Comparison of ENCODE assay signal across 9 cellular contexts in the genomic region with DNA sequence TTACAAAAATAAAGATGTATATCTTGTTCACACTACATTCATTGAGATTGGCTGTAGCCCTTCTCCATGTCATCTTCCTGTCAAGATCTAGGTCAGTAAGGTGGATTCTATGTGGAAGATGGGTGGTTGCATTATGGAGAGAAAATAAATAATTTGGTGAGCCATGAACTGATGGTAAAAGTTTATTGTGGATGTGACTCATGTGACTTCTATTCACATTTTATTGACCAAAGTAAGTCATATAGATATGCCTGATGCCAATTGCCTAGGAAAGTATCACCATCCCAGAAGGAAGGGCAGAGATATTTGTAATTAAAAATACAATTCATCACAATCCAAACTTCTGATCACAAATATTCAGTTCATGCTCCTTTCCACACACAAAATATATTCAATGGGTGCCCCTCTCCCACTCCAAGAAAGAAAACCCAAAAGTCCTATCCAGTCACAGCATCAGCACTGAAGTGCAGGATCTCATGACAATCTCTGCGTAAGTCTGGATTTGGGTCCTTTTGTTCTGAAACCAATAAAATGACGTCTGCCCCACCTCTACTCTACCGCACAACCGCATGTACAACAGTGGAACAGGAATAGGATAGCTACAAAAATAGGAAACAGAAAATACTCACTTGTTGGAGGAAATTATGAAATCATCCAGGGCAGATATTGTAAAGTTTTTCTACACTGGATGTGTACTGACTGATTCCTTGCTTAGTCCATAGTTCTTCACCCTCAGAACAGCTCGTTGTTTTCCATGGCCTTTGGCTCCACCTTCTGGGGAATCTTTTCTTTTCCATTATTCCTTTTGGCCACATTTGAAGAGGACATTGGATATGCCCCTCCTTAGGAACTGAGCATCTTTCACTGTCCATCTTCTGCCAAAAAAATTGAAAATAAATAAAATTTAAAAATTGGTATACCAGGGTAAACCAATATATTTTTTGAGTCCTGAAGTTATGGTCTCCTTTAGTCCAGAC. TPM values are rescaled to one million over a fixed set of nuclear protein-coding genes. Genes with fewer than 3 reads are reported as not detected.
A peak's percentile ranks its signal among the peaks of the same experiment; 100 is the strongest.
DNase-seq lines count a peak whose midpoint lies in the region; ATAC-seq and TF ChIP-seq lines count a peak whose summit lies in the region.
"Had no signal": no experiment of that assay in that cellular context is flagged by ENCODE, and none has a peak within 500 bp of the region (broad histone marks: within the 10 kb centered on the region; RNA-seq: fewer than 3 reads in every experiment).

No MANE protein-coding gene starts in this region.

- CTCF ChIA-PET in CD4-positive, alpha-beta memory T cell (lab: Charles Lee; ENCODE audit: partially characterized antibody) = interaction anchor here (1.1 to 2.1 kb wide), 6 partner anchors 8 to 172 kb away, joined by 3 to 9 read pairs (median 5); no protein-coding TSS in a partner anchor
- CTCF ChIA-PET in HEK293 (lab: Yijun Ruan, JAX) = interaction anchor here (0.5 to 4.7 kb wide), 24 partner anchors 9 to 1625 kb away, joined by 3 to 29 read pairs (median 4); no protein-coding TSS in a partner anchor

- H3K4me1 ChIP-seq in CD4-positive, alpha-beta memory T cell (ENCODE audit: insufficient read depth, low read length) = no peaks in the 10 kb centered on the region
- H3K4me1 ChIP-seq in HEK293 (ENCODE audit: control insufficient read depth, insufficient read depth, low read length) (no peaks in the 10 kb centered on the region), right lobe of liver (peaks cover 0 to 3% (median 0%) of the 10 kb centered on the region in 4 donors)

- H3K27me3 Mint-ChIP-seq in CD4-positive, alpha-beta memory T cell = peaks cover 0 to 2% of the 10 kb centered on the region in 2 donors
- peaks cover 6% of the 10 kb centered on the region for H3K27me3 Mint-ChIP-seq in chondrocyte (ENCODE audit: low read depth)

- no peaks in the 10 kb centered on the region for H3K4me1 Mint-ChIP-seq in CD4-positive, alpha-beta memory T cell
- no peaks in the 10 kb centered on the region for H3K4me1 Mint-ChIP-seq in chondrocyte (ENCODE audit: low read depth)

- POLR2A ChIA-PET in CD4-positive, alpha-beta memory T cell (lab: Charles Lee; ENCODE audit: partially characterized antibody) = no interaction called here
- POLR2A ChIA-PET in HEK293 (lab: Yijun Ruan, JAX) = no interaction called here

- H3K36me3 ChIP-seq in CD4-positive, alpha-beta memory T cell (ENCODE audit: insufficient read depth, low read length) = no peaks in the 10 kb centered on the region
- H3K36me3 ChIP-seq in HEK293 (ENCODE audit: control insufficient read depth in 2 of 2, insufficient read depth in 1 of 2, low read length in 2 of 2) (no peaks in the 10 kb centered on the region), right lobe of liver (no peaks in the 10 kb centered on the region)

- H3K9me3 ChIP-seq in CD4-positive, alpha-beta memory T cell (ENCODE audit: control insufficient read depth in 1 of 2, low read length in 2 of 2) = no peaks in the 10 kb centered on the region
- H3K9me3 ChIP-seq in HEK293 (ENCODE audit: control insufficient read depth, insufficient read depth, low read depth, low read length) (no peaks in the 10 kb centered on the region), right lobe of liver (no peaks in the 10 kb centered on the region)

- no peaks in the 10 kb centered on the region for H3K36me3 Mint-ChIP-seq in CD4-positive, alpha-beta memory T cell
- H3K36me3 Mint-ChIP-seq in chondrocyte (ENCODE audit: low read depth) = no peaks in the 10 kb centered on the region

- 36% methylated on average over 5 of the region's 5 CpGs for WGBS in right lobe of liver (ENCODE audit: insufficient coverage, low coverage, low lambda C conversion rate, missing lambda C conversion rate)

- TF ChIP-seq CTCF in HEK293 (tag by site-specific recombination; IDR thresholded peaks at IDR 0.05) (no peak), chondrocyte (IDR thresholded peaks at IDR 0.05) (peak; percentile 80), right lobe of liver (IDR thresholded peaks at IDR 0.05) (peak; percentile 52 to 77 (median 64))

- peak overlapping the region in 1 of 7 donors; percentile 43 for H3K27ac Mint-ChIP-seq in CD4-positive, alpha-beta memory T cell
- H3K27ac Mint-ChIP-seq in chondrocyte (ENCODE audit: unreplicated experiment) = no peak overlapping the region

- intact Hi-C loops in CD4-positive, alpha-beta memory T cell (cut with micrococcal nuclease) = loop anchor here (1.0 to 10.0 kb wide), 4 partner anchors 102 to 625 kb away; no protein-coding TSS in a partner anchor
- intact Hi-C loops in right lobe of liver (cut with DNase I) = loop anchor here in 1 of 2 donors (10.0 kb wide), 1 partner anchor 55 kb away; a partner anchor contains a TSS

- no peak overlapping the region for H3K27ac ChIP-seq in CD4-positive, alpha-beta memory T cell (ENCODE audit: low read depth, low read length)
- H3K27ac ChIP-seq in HEK293 (ENCODE audit: extremely low read depth, low read depth, low read length) (no peak overlapping the region), right lobe of liver (no peak overlapping the region)
- H3K27ac ChIP-seq: HL-60 had no signal

- peak in 4 of 5 donors; percentile 34 to 42 (median 40) for DNase-seq in CD4-positive, alpha-beta memory T cell
- DNase-seq in NCI-H774 (lab: John Stamatoyannopoulos, UW) (peak; percentile 23), chondrocyte (ENCODE audit: low spot score) (no peak), right lobe of liver (peak in 1 of 3 donors; percentile 60), HuH-7.5 (ENCODE audit: low spot score) (no peak), SKM-1 treated with dmso at 0.1 percent for 144 hours (lab: John Stamatoyannopoulos, UW; ENCODE audit: unreplicated experiment) (no peak)
- DNase-seq in activated CD4-positive, alpha-beta T cell treated with anti-CD3 and anti-CD28 coated beads for 48 hours = no peak

- H3K4me3 Mint-ChIP-seq in CD4-positive, alpha-beta memory T cell = no peak overlapping the region
- no peak overlapping the region for H3K4me3 Mint-ChIP-seq in chondrocyte (ENCODE audit: unreplicated experiment)

- no peak overlapping the region for H3K4me3 ChIP-seq in CD4-positive, alpha-beta memory T cell (ENCODE audit: low read length in 2 of 2)
- H3K4me3 ChIP-seq in HEK293 (ENCODE audit: low read depth, low read length) (no peak overlapping the region), right lobe of liver (no peak overlapping the region)

- H3K27me3 ChIP-seq in CD4-positive, alpha-beta memory T cell (ENCODE audit: insufficient read depth, low read length) = no peaks in the 10 kb centered on the region
- H3K27me3 ChIP-seq in right lobe of liver = no peaks in the 10 kb centered on the region

- no peak for TF ChIP-seq POLR2A in right lobe of liver (IDR thresholded peaks at IDR 0.05)

- no peaks in the 10 kb centered on the region for H3K9me3 Mint-ChIP-seq in CD4-positive, alpha-beta memory T cell
- H3K9me3 Mint-ChIP-seq in chondrocyte (ENCODE audit: low read depth) = no peaks in the 10 kb centered on the region

- ATAC-seq in right lobe of liver = peak; percentile 94 to 98 (median 96)

TF ChIP-seq in HEK293, 187 proteins besides CTCF, POLR2A, EP300 and RAD21 (continues in another document):
- TF ChIP-seq ZNF600 (tag by site-specific recombination; IDR thresholded peaks at IDR 0.05) (peak; percentile 92), ZBTB1 (tag by site-specific recombination; IDR thresholded peaks at IDR 0.05) (no peak), ZNF341 (tag by site-specific recombination; IDR thresholded peaks at IDR 0.05; ENCODE audit: low read depth) (no peak), KLF1 (tag by site-specific recombination; IDR thresholded peaks at IDR 0.05) (no peak), ZNF654 (tag by site-specific recombination; IDR thresholded peaks at IDR 0.05; ENCODE audit: low read depth) (peak; percentile 95), KLF16 (tag by site-specific recombination; IDR thresholded peaks at IDR 0.05) (no peak), ZBTB17 (tag by site-specific recombination; IDR thresholded peaks at IDR 0.05) (peak; percentile 48), ZNF701 (tag by site-specific recombination; IDR thresholded peaks at IDR 0.05) (no peak)
- TF ChIP-seq, protein P1, sequence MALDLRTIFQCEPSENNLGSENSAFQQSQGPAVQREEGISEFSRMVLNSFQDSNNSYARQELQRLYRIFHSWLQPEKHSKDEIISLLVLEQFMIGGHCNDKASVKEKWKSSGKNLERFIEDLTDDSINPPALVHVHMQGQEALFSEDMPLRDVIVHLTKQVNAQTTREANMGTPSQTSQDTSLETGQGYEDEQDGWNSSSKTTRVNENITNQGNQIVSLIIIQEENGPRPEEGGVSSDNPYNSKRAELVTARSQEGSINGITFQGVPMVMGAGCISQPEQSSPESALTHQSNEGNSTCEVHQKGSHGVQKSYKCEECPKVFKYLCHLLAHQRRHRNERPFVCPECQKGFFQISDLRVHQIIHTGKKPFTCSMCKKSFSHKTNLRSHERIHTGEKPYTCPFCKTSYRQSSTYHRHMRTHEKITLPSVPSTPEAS (tag by site-specific recombination; IDR thresholded peaks at IDR 0.05) = no peak
- TF ChIP-seq, protein P2, sequence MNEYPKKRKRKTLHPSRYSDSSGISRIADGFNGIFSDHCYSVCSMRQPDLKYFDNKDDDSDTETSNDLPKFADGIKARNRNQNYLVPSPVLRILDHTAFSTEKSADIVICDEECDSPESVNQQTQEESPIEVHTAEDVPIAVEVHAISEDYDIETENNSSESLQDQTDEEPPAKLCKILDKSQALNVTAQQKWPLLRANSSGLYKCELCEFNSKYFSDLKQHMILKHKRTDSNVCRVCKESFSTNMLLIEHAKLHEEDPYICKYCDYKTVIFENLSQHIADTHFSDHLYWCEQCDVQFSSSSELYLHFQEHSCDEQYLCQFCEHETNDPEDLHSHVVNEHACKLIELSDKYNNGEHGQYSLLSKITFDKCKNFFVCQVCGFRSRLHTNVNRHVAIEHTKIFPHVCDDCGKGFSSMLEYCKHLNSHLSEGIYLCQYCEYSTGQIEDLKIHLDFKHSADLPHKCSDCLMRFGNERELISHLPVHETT (tag by site-specific recombination; IDR thresholded peaks at IDR 0.05) = no peak

RNA-seq across cellular contexts. Expression of a gene that starts 16.1 kb away (rescaled TPM):
- total RNA-seq in CD4-positive, alpha-beta memory T cell = under 1 TPM; 0.81 to 1.00 TPM
- polyA plus RNA-seq in CD4-positive, alpha-beta memory T cell = under 1 TPM in 1 of 2 donors, not detected in 1; 0.75 TPM
- total RNA-seq in chondrocyte (not detected in 3 replicates), right lobe of liver (10 to 100 TPM in 5 of 6 experiments, 1 to 10 TPM in 1; 9.5 to 31.4 (median 20.8) TPM)

RNA-seq across cellular contexts. Expression of a gene that starts 40.3 kb away (rescaled TPM):
- total RNA-seq in CD4-positive, alpha-beta memory T cell = not detected
- not detected for polyA plus RNA-seq in CD4-positive, alpha-beta memory T cell
- total RNA-seq in chondrocyte = not detected in 3 replicates
- 10 to 100 TPM; 23.3 to 40.7 (median 33.4) TPM for total RNA-seq in right lobe of liver

RNA-seq across cellular contexts. Expression of a gene that starts 58.3 kb away (rescaled TPM):
- total RNA-seq in CD4-positive, alpha-beta memory T cell = under 1 TPM in 1 of 2 experiments, not detected in 1; 0.19 TPM
- polyA plus RNA-seq in CD4-positive, alpha-beta memory T cell = not detected
- total RNA-seq in chondrocyte (not detected in 3 replicates), right lobe of liver (10 to 100 TPM; 10.5 to 22.8 (median 14.5) TPM)

Comparison
In these comparisons a context has a peak if more than half of its experiments do, and no peak if none do; other contexts are left out.
1. DNase-seq: peak in CD4-positive, alpha-beta memory T cell (4 of 5) and NCI-H774 (single experiment); none in chondrocyte (single experiment), HuH-7.5 (single experiment), SKM-1 treated with dmso at 0.1 percent for 144 hours (single experiment) and activated CD4-positive, alpha-beta T cell treated with anti-CD3 and anti-CD28 coated beads for 48 hours (single experiment).
2. RNA of a gene that starts 16.1 kb away (total RNA-seq): 9.5 to 31.4 TPM in right lobe of liver; 0.81 to 1.00 TPM in CD4-positive, alpha-beta memory T cell and not detected in chondrocyte; every median in the first group is over 4 times any median in the second.
3. RNA of a gene that starts 40.3 kb away (total RNA-seq): 23.3 to 40.7 TPM in right lobe of liver; not detected in CD4-positive, alpha-beta memory T cell and not detected in chondrocyte; every median in the first group is over 10 times any median in the second.
4. RNA of a gene that starts 58.3 kb away (total RNA-seq): 10.5 to 22.8 TPM in right lobe of liver; 0.19 TPM in CD4-positive, alpha-beta memory T cell and not detected in chondrocyte; every median in the first group is over 4 times any median in the second.